8 cellular contexts compared by ENCODE assay signal in the genomic region with DNA sequence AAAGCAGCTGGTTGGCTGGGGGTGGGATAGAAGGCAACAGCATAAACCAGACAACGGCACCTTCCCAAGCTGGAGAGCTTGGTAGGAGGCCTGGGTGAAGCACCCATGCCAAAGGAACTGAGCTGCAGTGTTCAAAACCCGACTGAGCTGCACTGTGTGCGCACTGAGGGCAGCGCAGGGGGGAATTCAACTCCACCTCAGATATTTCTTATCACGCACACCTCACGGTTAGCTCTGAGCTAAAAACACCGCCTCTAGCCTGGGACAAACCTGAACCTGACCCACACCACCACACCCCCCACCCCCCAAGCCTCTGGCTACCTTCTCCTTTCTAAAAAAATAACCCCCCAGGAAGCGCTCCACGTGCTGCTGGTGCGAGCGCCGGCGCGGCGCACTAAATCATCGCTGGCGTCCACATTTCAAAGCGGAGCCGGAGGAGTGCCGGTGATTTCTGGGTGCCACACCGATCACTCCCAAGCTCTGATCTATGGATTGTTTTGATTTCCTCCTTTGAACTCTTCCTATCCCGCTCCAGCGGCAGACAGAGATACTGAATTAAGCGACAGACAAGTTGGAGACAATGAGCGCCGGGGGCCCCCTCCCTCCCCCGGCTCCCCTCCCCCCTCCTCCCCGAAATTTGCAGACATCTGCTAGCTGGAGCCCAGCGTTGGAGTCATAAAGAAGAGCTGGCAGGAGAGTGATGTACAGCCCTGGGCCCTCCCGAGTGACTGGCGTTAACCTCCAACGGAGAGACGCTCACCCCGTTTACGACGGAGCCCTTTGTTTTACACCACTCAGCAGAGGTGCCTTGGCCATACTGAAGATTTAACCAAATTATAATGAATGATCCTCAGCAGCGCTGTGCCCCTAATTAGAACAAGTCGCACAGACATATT.
DNase-seq lines count a peak whose midpoint lies in the region; ATAC-seq and TF ChIP-seq lines count a peak whose summit lies in the region.

No MANE protein-coding gene starts in this region.

- H2BK15ac ChIP-seq in mesendoderm (replicated peaks; ENCODE audit: low read depth): no peak overlapping the region

- POLR2A ChIA-PET in AG04449 (lab: Yijun Ruan, JAX): no interaction called here

- no peak overlapping the region for H2AK5ac ChIP-seq in mesendoderm (ENCODE audit: low read length)

- no peak overlapping the region for H3K18ac ChIP-seq in mesendoderm (ENCODE audit: low read length)

- peak overlapping the region; percentile 49 for H2BK120ac ChIP-seq in mesendoderm (ENCODE audit: low read depth, low read length)

- intact Hi-C loops in aorta (cut with DNase I): no loop called here

- no peaks in the 10 kb centered on the region for H3K79me1 ChIP-seq in mesendoderm (ENCODE audit: low read length)

- H3K36me3 ChIP-seq in Karpas-422 (ENCODE audit: insufficient read depth, low read length) (no peaks in the 10 kb centered on the region), duodenal mucosa (ENCODE audit: control insufficient read depth in 1 of 2, insufficient read depth in 2 of 2, low read length in 2 of 2) (no peaks in the 10 kb centered on the region), mesendoderm (ENCODE audit: control insufficient read depth, insufficient read depth, low read length) (no peaks in the 10 kb centered on the region), aorta (ENCODE audit: control insufficient read depth in 1 of 2, insufficient read depth in 2 of 2, low read length in 1 of 2) (no peaks in the 10 kb centered on the region)

- H3K9me2 ChIP-seq in Karpas-422 (replicated peaks; ENCODE audit: insufficient read depth, low read length): no peaks in the 10 kb centered on the region

- DNase-seq in AG04449 (ENCODE audit: low read depth, low spot score) (no peak), Karpas-422 (peak; percentile 32), mesendoderm (peak; percentile 61), aorta (no peak)

- H3K27ac ChIP-seq in Karpas-422 (ENCODE audit: low read length): no peak overlapping the region
- H3K27ac ChIP-seq in duodenal mucosa (ENCODE audit: low read depth, low read length): no peak overlapping the region
- H3K27ac ChIP-seq in mesendoderm (ENCODE audit: low read depth, low read length): no peak overlapping the region
- no peak overlapping the region for H3K27ac ChIP-seq in aorta (ENCODE audit: low read depth in 1 of 2, low read length in 2 of 2)

- H3K4ac ChIP-seq in mesendoderm (ENCODE audit: low read depth, low read length): no peak overlapping the region

- H4K5ac ChIP-seq in mesendoderm (ENCODE audit: low read length): no peak overlapping the region

- H4K8ac ChIP-seq in mesendoderm (ENCODE audit: low read depth, low read length): no peak overlapping the region

- no peaks in the 10 kb centered on the region for H4K20me1 ChIP-seq in Karpas-422 (ENCODE audit: insufficient read depth, low read depth, low read length)

- CTCF ChIA-PET in AG04449 (lab: Yijun Ruan, JAX): interaction anchor here (1.1 to 2.6 kb wide), 6 partner anchors 13 to 85 kb away, joined by 3 to 24 read pairs (median 7); partner anchors contain the start of gene NOG

- H3K4me2 ChIP-seq in Karpas-422 (ENCODE audit: low read depth, low read length, poor library complexity, severe bottlenecking): no peak overlapping the region
- H3K4me2 ChIP-seq in mesendoderm (ENCODE audit: low read length): peak overlapping the region; percentile 82

- H2AFZ ChIP-seq in Karpas-422 (ENCODE audit: low read length): no peak overlapping the region

- TF ChIP-seq CTCF in AG04449 (IDR thresholded peaks at IDR 0.05; ENCODE audit: insufficient read depth, low read length, missing control alignments): no peak

- H3K4me3 ChIP-seq in AG04449 (ENCODE audit: low read depth, low read length) (peak overlapping the region; percentile 2), Karpas-422 (ENCODE audit: low read length) (no peak overlapping the region), duodenal mucosa (ENCODE audit: low read depth in 1 of 2, low read length in 2 of 2) (peak overlapping the region; percentile 7 to 53), mesendoderm (ENCODE audit: low read length) (peak overlapping the region; percentile 27), aorta (ENCODE audit: low read length in 2 of 2) (peak overlapping the region in 1 of 2 donors; percentile 56)

- H3K27me3 ChIP-seq in Karpas-422 (ENCODE audit: low read length) (no peaks in the 10 kb centered on the region), duodenal mucosa (ENCODE audit: control insufficient read depth in 1 of 2, insufficient read depth in 2 of 2, low read length in 2 of 2) (peaks cover 26 to 58% of the 10 kb centered on the region in 2 donors), mesendoderm (ENCODE audit: insufficient read depth, low read length, poor library complexity) (no peaks in the 10 kb centered on the region), aorta (ENCODE audit: control insufficient read depth in 1 of 2, insufficient read depth in 2 of 2, low read length in 1 of 2) (no peaks in the 10 kb centered on the region)

- H3K4me1 ChIP-seq in Karpas-422 (ENCODE audit: low read length): no peaks in the 10 kb centered on the region
- peaks cover 0 to 4% of the 10 kb centered on the region in 2 donors for H3K4me1 ChIP-seq in duodenal mucosa (ENCODE audit: control insufficient read depth in 1 of 2, insufficient read depth in 2 of 2, low read length in 2 of 2)
- H3K4me1 ChIP-seq in mesendoderm (ENCODE audit: control insufficient read depth, low read depth, low read length): peaks cover 7% of the 10 kb centered on the region
- no peaks in the 10 kb centered on the region for H3K4me1 ChIP-seq in aorta (ENCODE audit: control insufficient read depth in 1 of 2, insufficient read depth in 2 of 2, low read length in 2 of 2)

- H3K79me2 ChIP-seq in Karpas-422 (ENCODE audit: low read length): no peaks in the 10 kb centered on the region
- H3K79me2 ChIP-seq in mesendoderm (ENCODE audit: control insufficient read depth, insufficient read depth, low read length): no peaks in the 10 kb centered on the region

- H3K23ac ChIP-seq in mesendoderm (ENCODE audit: low read length): peak overlapping the region; percentile 37

- no CpG with 5 or more reads among the region's 38 CpGs for WGBS in mesendoderm (ENCODE audit: extremely low coverage, insufficient coverage, low lambda C conversion rate)
- WGBS in aorta, 2 donors: 7 to 8% methylated on average over 38 of the region's 38 CpGs

- H3K9me3 ChIP-seq in Karpas-422 (ENCODE audit: low read length): no peaks in the 10 kb centered on the region
- H3K9me3 ChIP-seq in duodenal mucosa (ENCODE audit: control insufficient read depth in 1 of 2, low read length in 2 of 2): no peaks in the 10 kb centered on the region
- H3K9me3 ChIP-seq in aorta (ENCODE audit: control insufficient read depth, low read length): no peaks in the 10 kb centered on the region

- ATAC-seq in GM21529 (IDR thresholded peaks at IDR 0.05; ENCODE audit: unreplicated experiment) (no peak), aorta (ENCODE audit: low FRiP score) (no peak), GM19455 (IDR thresholded peaks at IDR 0.05; ENCODE audit: unreplicated experiment) (no peak), HG03280 (IDR thresholded peaks at IDR 0.05; ENCODE audit: unreplicated experiment) (no peak)

- peak overlapping the region; percentile 81 for H3K56ac ChIP-seq in mesendoderm (ENCODE audit: low read length)

- H3K9ac ChIP-seq in Karpas-422 (ENCODE audit: low read length) (no peak overlapping the region), duodenal mucosa (ENCODE audit: low read depth in 1 of 2, low read length in 2 of 2) (no peak overlapping the region), mesendoderm (ENCODE audit: low read length) (peak overlapping the region; percentile 60)

- H2BK5ac ChIP-seq in mesendoderm (ENCODE audit: low read length): no peak overlapping the region

Comparison
In these comparisons a context has a peak if more than half of its experiments do, and no peak if none do; other contexts are left out.
1. DNase-seq: peak in Karpas-422 (single experiment) and mesendoderm (single experiment); none in AG04449 (single experiment) and aorta (0 of 2).